ENCODE assay signal across 8 cellular contexts in the genomic region with DNA sequence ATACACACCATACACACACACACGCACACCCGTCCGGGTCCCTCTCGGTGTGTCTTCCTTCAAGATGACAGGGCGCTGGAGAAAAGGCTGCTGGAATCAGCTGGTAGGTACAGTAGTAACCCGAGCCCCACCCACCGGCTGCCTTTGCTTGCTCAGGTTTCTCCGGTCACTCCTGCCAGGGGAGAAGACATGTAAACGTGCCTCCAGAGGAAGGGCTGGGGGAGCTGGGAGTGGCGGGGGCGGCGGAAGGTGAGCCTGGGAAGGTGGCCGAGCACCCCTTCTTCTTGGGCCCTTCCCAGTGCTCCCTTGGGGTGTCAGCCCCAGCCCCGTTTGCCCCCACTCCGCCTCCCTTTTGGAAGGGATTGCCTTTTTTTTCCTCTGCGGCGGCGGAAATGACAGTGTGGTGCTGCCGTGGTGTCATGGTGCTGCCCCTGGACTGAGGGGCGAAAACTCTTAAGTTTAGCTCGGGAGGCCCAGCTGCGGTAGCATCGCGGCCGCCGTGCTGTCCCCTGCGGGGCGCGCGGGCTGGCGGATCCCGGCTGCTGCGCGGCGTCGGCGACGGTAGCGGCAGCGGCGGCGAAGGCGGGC. TPM values are rescaled to one million over a fixed set of nuclear protein-coding genes. Genes with fewer than 3 reads are reported as not detected.
DNase-seq lines count a peak whose midpoint lies in the region; ATAC-seq and TF ChIP-seq lines count a peak whose summit lies in the region.

A gene with protein sequence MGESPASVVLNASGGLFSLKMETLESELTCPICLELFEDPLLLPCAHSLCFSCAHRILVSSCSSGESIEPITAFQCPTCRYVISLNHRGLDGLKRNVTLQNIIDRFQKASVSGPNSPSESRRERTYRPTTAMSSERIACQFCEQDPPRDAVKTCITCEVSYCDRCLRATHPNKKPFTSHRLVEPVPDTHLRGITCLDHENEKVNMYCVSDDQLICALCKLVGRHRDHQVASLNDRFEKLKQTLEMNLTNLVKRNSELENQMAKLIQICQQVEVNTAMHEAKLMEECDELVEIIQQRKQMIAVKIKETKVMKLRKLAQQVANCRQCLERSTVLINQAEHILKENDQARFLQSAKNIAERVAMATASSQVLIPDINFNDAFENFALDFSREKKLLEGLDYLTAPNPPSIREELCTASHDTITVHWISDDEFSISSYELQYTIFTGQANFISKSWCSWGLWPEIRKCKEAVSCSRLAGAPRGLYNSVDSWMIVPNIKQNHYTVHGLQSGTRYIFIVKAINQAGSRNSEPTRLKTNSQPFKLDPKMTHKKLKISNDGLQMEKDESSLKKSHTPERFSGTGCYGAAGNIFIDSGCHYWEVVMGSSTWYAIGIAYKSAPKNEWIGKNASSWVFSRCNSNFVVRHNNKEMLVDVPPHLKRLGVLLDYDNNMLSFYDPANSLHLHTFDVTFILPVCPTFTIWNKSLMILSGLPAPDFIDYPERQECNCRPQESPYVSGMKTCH (plus strand): TSS at position 169 of the 588 bp plus-strand sequence. CDS start 561 bp downstream, outside the sequence.

- no peak within 1 kb of the TSS for H2BK120ac ChIP-seq in trophoblast cell (ENCODE audit: insufficient read depth, low read length, poor library complexity)

- H3K4me3 ChIP-seq in Panc1 (ENCODE audit: low read depth in 2 of 2, low read length in 2 of 2) (peak within 1 kb of the TSS; percentile 51 to 76), trophoblast cell (ENCODE audit: low read depth, low read length) (peak within 1 kb of the TSS; percentile 77), aorta (ENCODE audit: low read length in 2 of 2) (peak within 1 kb of the TSS; percentile 52 to 91)

- H3K9me3 ChIP-seq in Panc1 (ENCODE audit: control insufficient read depth, insufficient read depth, low read depth, low read length): no peaks in the 10 kb centered on the region
- H3K9me3 ChIP-seq in trophoblast cell (ENCODE audit: insufficient read depth, low read depth, low read length): no peaks in the 10 kb centered on the region
- no peaks in the 10 kb centered on the region for H3K9me3 ChIP-seq in aorta (ENCODE audit: control insufficient read depth, low read length)

- H2AK5ac ChIP-seq in trophoblast cell (ENCODE audit: low read length): no peak within 1 kb of the TSS

- peak within 1 kb of the TSS; percentile 43 for H4K8ac ChIP-seq in trophoblast cell (ENCODE audit: low read depth, low read length)

- H2BK5ac ChIP-seq in trophoblast cell (ENCODE audit: low read depth, low read length, poor library complexity): no peak within 1 kb of the TSS

- peak within 1 kb of the TSS; percentile 87 for H3K4me3 Mint-ChIP-seq in activated naive CD8-positive, alpha-beta T cell

- H2AFZ ChIP-seq in trophoblast cell (ENCODE audit: insufficient read depth, low read length, poor library complexity): peak within 1 kb of the TSS; percentile 71

- peak within 1 kb of the TSS; percentile 68 for H3K27ac Mint-ChIP-seq in activated naive CD8-positive, alpha-beta T cell

- no peak within 1 kb of the TSS for H3K14ac ChIP-seq in trophoblast cell (ENCODE audit: low read length)

- no peaks in the 10 kb centered on the region for H3K9me3 Mint-ChIP-seq in activated naive CD8-positive, alpha-beta T cell (ENCODE audit: low read depth)

- POLR2A ChIA-PET in Panc1 (lab: Charles Lee): no interaction called here

- H3K27me3 ChIP-seq in Panc1 (ENCODE audit: control insufficient read depth, insufficient read depth, low read length) (no peaks in the 10 kb centered on the region), trophoblast cell (ENCODE audit: insufficient read depth, low read length) (peaks cover 4% of the 10 kb centered on the region), aorta (ENCODE audit: control insufficient read depth in 1 of 2, insufficient read depth in 2 of 2, low read length in 1 of 2) (no peaks in the 10 kb centered on the region)

- intact Hi-C loops in Panc1 (cut with micrococcal nuclease; ENCODE audit: unreplicated experiment) (no loop called here), Right ventricle myocardium superior (cut with DNase I) (no loop called here), aorta (cut with DNase I) (no loop called here)

- no peak within 1 kb of the TSS for H4K91ac ChIP-seq in trophoblast cell (ENCODE audit: low read depth, low read length)

- DNase-seq in GM13976 (ENCODE audit: low spot score) (peak; percentile 17), Panc1 (ENCODE audit: low read depth, low spot score) (no peak), Right ventricle myocardium superior (peak; percentile 57), trophoblast cell (peak; percentile 7 to 28), aorta (peak; percentile 53 to 79)

- H3K36me3 ChIP-seq in Panc1 (ENCODE audit: control insufficient read depth, insufficient read depth, low read length) (no peaks in the 10 kb centered on the region), trophoblast cell (ENCODE audit: control insufficient read depth in 1 of 2, insufficient read depth in 2 of 2, low read length in 2 of 2) (no peaks in the 10 kb centered on the region), aorta (ENCODE audit: control insufficient read depth in 1 of 2, insufficient read depth in 2 of 2, low read length in 1 of 2) (no peaks in the 10 kb centered on the region)

- H3K4me1 ChIP-seq in Panc1 (ENCODE audit: control insufficient read depth, insufficient read depth, low read length): peaks cover 10% of the 10 kb centered on the region
- no peaks in the 10 kb centered on the region for H3K4me1 ChIP-seq in trophoblast cell (ENCODE audit: control insufficient read depth in 1 of 2, insufficient read depth in 2 of 2, low read length in 2 of 2)
- no peaks in the 10 kb centered on the region for H3K4me1 ChIP-seq in aorta (ENCODE audit: control insufficient read depth in 1 of 2, insufficient read depth in 2 of 2, low read length in 2 of 2)

- WGBS in trophoblast cell (ENCODE audit: extremely low coverage, insufficient coverage, insufficient read length): no CpG with 5 or more reads among the region's 43 CpGs
- WGBS in aorta, 2 donors: 1 to 32% methylated on average over 32 to 43 of the region's 43 CpGs

- H3K79me2 ChIP-seq in trophoblast cell (ENCODE audit: control insufficient read depth, insufficient read depth, low read length, poor library complexity): no peaks in the 10 kb centered on the region

- in situ Hi-C loops in GM13976 (cut with MboI; ENCODE audit: low sequenced_read_pairs, unreplicated experiment) (no loop called here), Panc1 (cut with HindIII; ENCODE audit: low pct_unique_long_range_greater_than_20kb, low sequenced_read_pairs) (no loop called here)

- peak within 1 kb of the TSS; percentile 44 for H2BK12ac ChIP-seq in trophoblast cell (ENCODE audit: low read length)

- peak within 1 kb of the TSS; percentile 54 for H4K12ac ChIP-seq in trophoblast cell (ENCODE audit: low read depth, low read length)

- peak within 1 kb of the TSS; percentile 90 for H3K4me2 ChIP-seq in trophoblast cell (ENCODE audit: low read length)

- H3K27me3 Mint-ChIP-seq in activated naive CD8-positive, alpha-beta T cell: no peaks in the 10 kb centered on the region

- no peak for TF ChIP-seq CTCF in GM13976 (IDR thresholded peaks at IDR 0.05; ENCODE audit: borderline replicate concordance, control extremely low read depth, extremely low read depth, insufficient read depth, missing control alignments)
- no peak for TF ChIP-seq CTCF in Panc1 (IDR thresholded peaks at IDR 0.05)

- H3K36me3 Mint-ChIP-seq in activated naive CD8-positive, alpha-beta T cell: no peaks in the 10 kb centered on the region

- no TSS peak for BruUV-seq in Panc1 (replicated peaks; lab: Mats Ljungman, UMichigan)

- no peak within 1 kb of the TSS for H3K18ac ChIP-seq in trophoblast cell (ENCODE audit: low read length)

- no peak within 1 kb of the TSS for H3K9ac ChIP-seq in trophoblast cell (ENCODE audit: low read length)

- H3K27ac ChIP-seq in Panc1 (ENCODE audit: low read length): peak within 1 kb of the TSS; percentile 89
- no peak within 1 kb of the TSS for H3K27ac ChIP-seq in trophoblast cell (ENCODE audit: low read depth, low read length)
- H3K27ac ChIP-seq in aorta (ENCODE audit: low read depth in 1 of 2, low read length in 2 of 2): peak within 1 kb of the TSS; percentile 68 to 92

- H3K4ac ChIP-seq in trophoblast cell (ENCODE audit: low read depth, low read length): no peak within 1 kb of the TSS

- peaks cover 42% of the 10 kb centered on the region for H3K4me1 Mint-ChIP-seq in activated naive CD8-positive, alpha-beta T cell (ENCODE audit: low read depth)

- ATAC-seq in HG02981 (IDR thresholded peaks at IDR 0.05; ENCODE audit: unreplicated experiment): peak; percentile 29
- ATAC-seq in Panc1: peak; percentile 81
- ATAC-seq in Right ventricle myocardium superior (ENCODE audit: poor library complexity): peak; percentile 59
- peak; percentile 37 for ATAC-seq in aorta (ENCODE audit: low FRiP score)
- ATAC-seq in GM18873 (IDR thresholded peaks at IDR 0.05; ENCODE audit: low FRiP score, unreplicated experiment): no peak

- CTCF ChIA-PET in Panc1 (lab: Charles Lee): no interaction called here

- no peak within 1 kb of the TSS for H3K23ac ChIP-seq in trophoblast cell (ENCODE audit: low read length)

- H3K79me1 ChIP-seq in trophoblast cell (ENCODE audit: low read length): no peaks in the 10 kb centered on the region

RNA-seq across cellular contexts. Expression of the gene that starts here (rescaled TPM):
- total RNA-seq in Panc1 (2021; ENCODE audit: unreplicated experiment) (24.7 TPM), Right ventricle myocardium superior (6.2 TPM), aorta (10 to 100 TPM; 23.3 to 25.9 TPM)
- 8.5 TPM for polyA plus RNA-seq in Panc1 (2012; ENCODE audit: insufficient read length)
- 1.3 and 1.6 TPM in 2 replicates for polyA plus RNA-seq in trophoblast cell (2013)
- 1 to 10 TPM; 5.8 to 6.4 TPM for polyA plus RNA-seq in aorta
